Comparison of ENCODE assay signal across 21 cellular contexts in the genomic region with DNA sequence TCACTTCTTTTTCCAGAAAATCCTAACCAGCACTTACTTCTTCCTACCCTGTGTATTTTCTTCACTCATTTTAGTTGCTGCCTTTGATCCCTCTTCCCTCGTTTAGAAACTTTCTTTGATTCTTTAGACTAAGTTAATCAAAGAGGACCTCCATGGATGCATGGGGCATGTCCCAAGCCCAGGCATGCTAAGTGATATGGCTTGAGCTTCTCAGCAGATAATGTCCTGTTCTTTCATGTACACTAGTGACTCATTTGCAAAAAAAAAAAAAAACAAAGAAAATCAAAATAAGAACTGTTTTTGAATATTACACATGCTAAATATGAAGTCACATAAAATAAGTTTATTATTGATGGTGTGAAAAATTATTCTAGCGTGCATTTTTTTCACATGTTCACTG.
DNase-seq lines count a peak whose midpoint lies in the region; ATAC-seq, FAIRE-seq and TF ChIP-seq lines count a peak whose summit lies in the region.
"Had no signal": no experiment of that assay in that cellular context is flagged by ENCODE, and none has a peak within 500 bp of the region (broad histone marks: within the 10 kb centered on the region; RNA-seq: fewer than 3 reads in every experiment).

No MANE protein-coding gene starts in this region.

- H3K9me3 ChIP-seq in OCI-LY7 (ENCODE audit: low read length): no peaks in the 10 kb centered on the region; the same call in 1 of the 2 replicates
- H3K9me3 ChIP-seq: A549; BE2C; BLaER1 treated with 17β-estradiol and CSF1 and Interleukin-3, amounts not matched to agents 10 nM and 100 nM; HAP-1 had no signal

- H3K36me3 ChIP-seq in OCI-LY7 (ENCODE audit: insufficient read depth, low read length): no peaks in the 10 kb centered on the region; the same call in 1 of the 2 replicates
- H3K36me3 ChIP-seq: BE2C; BLaER1 treated with 17β-estradiol and CSF1 and Interleukin-3, amounts not matched to agents 10 nM and 100 nM; HAP-1 had no signal

- peak overlapping the region; percentile 91; the same call in 1 of the 2 replicates for H3K27ac Mint-ChIP-seq in WTC11
- H3K27ac Mint-ChIP-seq: CD14-positive monocyte; CD4-positive, alpha-beta T cell; CD8-positive, alpha-beta memory T cell had no signal

- ATAC-seq in WTC11 (no peak), GM18498 (IDR thresholded peaks at IDR 0.05; ENCODE audit: unreplicated experiment) (no peak)
- ATAC-seq: A549 had no signal

- no TSS peak for BruUV-seq in OCI-LY7 (replicated peaks; lab: Mats Ljungman, UMichigan)

- no peaks in the 10 kb centered on the region for H3K27me3 Mint-ChIP-seq in WTC11 (ENCODE audit: low read depth)
- H3K27me3 Mint-ChIP-seq: CD8-positive, alpha-beta memory T cell had no signal

- peak; percentile 10 for FAIRE-seq in colon (lab: Jason Lieb, UNC)
- FAIRE-seq: A549, D721Med, GM18507 had no signal

- no peaks in the 10 kb centered on the region for H3K9me3 Mint-ChIP-seq in WTC11
- H3K9me3 Mint-ChIP-seq: CD14-positive monocyte; CD4-positive, alpha-beta T cell; CD8-positive, alpha-beta memory T cell had no signal

- CTCF ChIA-PET in OCI-LY7 (lab: Charles Lee; ENCODE audit: unreplicated experiment): interaction anchor here (0.6 to 1.7 kb wide), 2 partner anchors 10 to 135 kb away, joined by 3 to 6 read pairs; no protein-coding TSS in a partner anchor
- CTCF ChIA-PET in WTC11 (lab: Charles Lee): interaction anchor here (0.6 to 1.6 kb wide), 9 partner anchors 16 to 832 kb away, joined by 3 to 11 read pairs (median 5); no protein-coding TSS in a partner anchor

- POLR2A ChIA-PET in OCI-LY7 (lab: Charles Lee) (interaction anchor here (0.6 to 1.0 kb wide), 5 partner anchors 154 to 1000 kb away, joined by 3 to 4 read pairs (median 3); no protein-coding TSS in a partner anchor), WTC11 (lab: Charles Lee) (no interaction called here)

- H3K4me2 ChIP-seq in OCI-LY7 (ENCODE audit: low read length): no peak overlapping the region
- H3K4me2 ChIP-seq: A549; BLaER1 treated with 17β-estradiol and CSF1 and Interleukin-3, amounts not matched to agents 10 nM and 100 nM had no signal

- H2AFZ ChIP-seq in OCI-LY7 (ENCODE audit: low read length): peak overlapping the region; percentile 68; the same call in 1 of the 2 replicates

- DNase-seq in OCI-LY7 (ENCODE audit: low spot score) (no peak), WTC11 (ENCODE audit: low spot score) (no peak), NCI-H146 (lab: John Stamatoyannopoulos, UW) (no peak), NCI-H526 (lab: John Stamatoyannopoulos, UW) (no peak)
- DNase-seq: 8988T; CD4-positive, alpha-beta T cell; CD8-positive, alpha-beta memory T cell; DMS 273 treated with DMSO at 0.1 percent for 48 hours; DMS79; GDM1; GOT3 had no signal

- H3K4me3 ChIP-seq in OCI-LY7 (ENCODE audit: low read depth, low read length, poor library complexity, severe bottlenecking): no peak overlapping the region
- H3K4me3 ChIP-seq: A549; BLaER1 treated with 17β-estradiol and CSF1 and Interleukin-3, amounts not matched to agents 10 nM and 100 nM; GM12878; HAP-1 had no signal

- no peak for TF ChIP-seq CTCF in OCI-LY7 (conservative IDR thresholded peaks at IDR 0.05; ENCODE audit: low read length)
- TF ChIP-seq CTCF in WTC11 (IDR thresholded peaks at IDR 0.05): no peak

- no peaks in the 10 kb centered on the region for H3K36me3 Mint-ChIP-seq in WTC11
- H3K36me3 Mint-ChIP-seq: CD14-positive monocyte; CD8-positive, alpha-beta memory T cell had no signal

- H3K79me2 ChIP-seq in OCI-LY7 (ENCODE audit: insufficient read depth, low read depth, low read length): no peaks in the 10 kb centered on the region

- no peak overlapping the region for H3K27ac ChIP-seq in OCI-LY7 (ENCODE audit: low read depth, low read length, poor library complexity, severe bottlenecking)
- H3K27ac ChIP-seq: A549; BLaER1 treated with 17β-estradiol and CSF1 and Interleukin-3, amounts not matched to agents 10 nM and 100 nM had no signal

- no peaks in the 10 kb centered on the region for H3K9me2 ChIP-seq in OCI-LY7 (ENCODE audit: insufficient read depth, low read length)

- no peaks in the 10 kb centered on the region for H4K20me1 ChIP-seq in OCI-LY7 (ENCODE audit: insufficient read depth, low read length)
- H4K20me1 ChIP-seq: BLaER1 treated with 17β-estradiol and CSF1 and Interleukin-3, amounts not matched to agents 10 nM and 100 nM had no signal

- peaks cover 19% of the 10 kb centered on the region for H3K4me1 ChIP-seq in OCI-LY7 (ENCODE audit: insufficient read depth, low read length, poor library complexity, severe bottlenecking)
- H3K4me1 ChIP-seq: A549; BE2C; BLaER1 treated with 17β-estradiol and CSF1 and Interleukin-3, amounts not matched to agents 10 nM and 100 nM; HAP-1 had no signal

- intact Hi-C loops in OCI-LY7 (cut with micrococcal nuclease; ENCODE audit: unreplicated experiment): loop anchor here (2.0 to 10.0 kb wide), 4 partner anchors 42 to 828 kb away; no protein-coding TSS in a partner anchor

- no peak overlapping the region for H3K4me3 Mint-ChIP-seq in WTC11
- H3K4me3 Mint-ChIP-seq: CD14-positive monocyte; CD4-positive, alpha-beta T cell; CD8-positive, alpha-beta memory T cell had no signal

- H3K4me1 Mint-ChIP-seq in WTC11: no peaks in the 10 kb centered on the region
- H3K4me1 Mint-ChIP-seq: CD14-positive monocyte; CD8-positive, alpha-beta memory T cell had no signal

TF ChIP-seq in WTC11, 78 proteins besides CTCF, POLR2A, EP300 and RAD21:
- TF ChIP-seq, protein P1, sequence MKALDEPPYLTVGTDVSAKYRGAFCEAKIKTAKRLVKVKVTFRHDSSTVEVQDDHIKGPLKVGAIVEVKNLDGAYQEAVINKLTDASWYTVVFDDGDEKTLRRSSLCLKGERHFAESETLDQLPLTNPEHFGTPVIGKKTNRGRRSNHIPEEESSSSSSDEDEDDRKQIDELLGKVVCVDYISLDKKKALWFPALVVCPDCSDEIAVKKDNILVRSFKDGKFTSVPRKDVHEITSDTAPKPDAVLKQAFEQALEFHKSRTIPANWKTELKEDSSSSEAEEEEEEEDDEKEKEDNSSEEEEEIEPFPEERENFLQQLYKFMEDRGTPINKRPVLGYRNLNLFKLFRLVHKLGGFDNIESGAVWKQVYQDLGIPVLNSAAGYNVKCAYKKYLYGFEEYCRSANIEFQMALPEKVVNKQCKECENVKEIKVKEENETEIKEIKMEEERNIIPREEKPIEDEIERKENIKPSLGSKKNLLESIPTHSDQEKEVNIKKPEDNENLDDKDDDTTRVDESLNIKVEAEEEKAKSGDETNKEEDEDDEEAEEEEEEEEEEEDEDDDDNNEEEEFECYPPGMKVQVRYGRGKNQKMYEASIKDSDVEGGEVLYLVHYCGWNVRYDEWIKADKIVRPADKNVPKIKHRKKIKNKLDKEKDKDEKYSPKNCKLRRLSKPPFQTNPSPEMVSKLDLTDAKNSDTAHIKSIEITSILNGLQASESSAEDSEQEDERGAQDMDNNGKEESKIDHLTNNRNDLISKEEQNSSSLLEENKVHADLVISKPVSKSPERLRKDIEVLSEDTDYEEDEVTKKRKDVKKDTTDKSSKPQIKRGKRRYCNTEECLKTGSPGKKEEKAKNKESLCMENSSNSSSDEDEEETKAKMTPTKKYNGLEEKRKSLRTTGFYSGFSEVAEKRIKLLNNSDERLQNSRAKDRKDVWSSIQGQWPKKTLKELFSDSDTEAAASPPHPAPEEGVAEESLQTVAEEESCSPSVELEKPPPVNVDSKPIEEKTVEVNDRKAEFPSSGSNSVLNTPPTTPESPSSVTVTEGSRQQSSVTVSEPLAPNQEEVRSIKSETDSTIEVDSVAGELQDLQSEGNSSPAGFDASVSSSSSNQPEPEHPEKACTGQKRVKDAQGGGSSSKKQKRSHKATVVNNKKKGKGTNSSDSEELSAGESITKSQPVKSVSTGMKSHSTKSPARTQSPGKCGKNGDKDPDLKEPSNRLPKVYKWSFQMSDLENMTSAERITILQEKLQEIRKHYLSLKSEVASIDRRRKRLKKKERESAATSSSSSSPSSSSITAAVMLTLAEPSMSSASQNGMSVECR (CRISPR knock-in tag; IDR thresholded peaks at IDR 0.05; ENCODE audit: borderline replicate concordance): no peak
- TF ChIP-seq JAZF1 (CRISPR knock-in tag; IDR thresholded peaks at IDR 0.05) (no peak), ZNF317 (CRISPR knock-in tag; IDR thresholded peaks at IDR 0.05; ENCODE audit: borderline replicate concordance, low read depth) (no peak), MXD4 (CRISPR knock-in tag; IDR thresholded peaks at IDR 0.05; ENCODE audit: borderline replicate concordance) (no peak), NFYB (CRISPR knock-in tag; conservative IDR thresholded peaks at IDR 0.05; ENCODE audit: low read depth) (no peak)
- TF ChIP-seq, protein P2, sequence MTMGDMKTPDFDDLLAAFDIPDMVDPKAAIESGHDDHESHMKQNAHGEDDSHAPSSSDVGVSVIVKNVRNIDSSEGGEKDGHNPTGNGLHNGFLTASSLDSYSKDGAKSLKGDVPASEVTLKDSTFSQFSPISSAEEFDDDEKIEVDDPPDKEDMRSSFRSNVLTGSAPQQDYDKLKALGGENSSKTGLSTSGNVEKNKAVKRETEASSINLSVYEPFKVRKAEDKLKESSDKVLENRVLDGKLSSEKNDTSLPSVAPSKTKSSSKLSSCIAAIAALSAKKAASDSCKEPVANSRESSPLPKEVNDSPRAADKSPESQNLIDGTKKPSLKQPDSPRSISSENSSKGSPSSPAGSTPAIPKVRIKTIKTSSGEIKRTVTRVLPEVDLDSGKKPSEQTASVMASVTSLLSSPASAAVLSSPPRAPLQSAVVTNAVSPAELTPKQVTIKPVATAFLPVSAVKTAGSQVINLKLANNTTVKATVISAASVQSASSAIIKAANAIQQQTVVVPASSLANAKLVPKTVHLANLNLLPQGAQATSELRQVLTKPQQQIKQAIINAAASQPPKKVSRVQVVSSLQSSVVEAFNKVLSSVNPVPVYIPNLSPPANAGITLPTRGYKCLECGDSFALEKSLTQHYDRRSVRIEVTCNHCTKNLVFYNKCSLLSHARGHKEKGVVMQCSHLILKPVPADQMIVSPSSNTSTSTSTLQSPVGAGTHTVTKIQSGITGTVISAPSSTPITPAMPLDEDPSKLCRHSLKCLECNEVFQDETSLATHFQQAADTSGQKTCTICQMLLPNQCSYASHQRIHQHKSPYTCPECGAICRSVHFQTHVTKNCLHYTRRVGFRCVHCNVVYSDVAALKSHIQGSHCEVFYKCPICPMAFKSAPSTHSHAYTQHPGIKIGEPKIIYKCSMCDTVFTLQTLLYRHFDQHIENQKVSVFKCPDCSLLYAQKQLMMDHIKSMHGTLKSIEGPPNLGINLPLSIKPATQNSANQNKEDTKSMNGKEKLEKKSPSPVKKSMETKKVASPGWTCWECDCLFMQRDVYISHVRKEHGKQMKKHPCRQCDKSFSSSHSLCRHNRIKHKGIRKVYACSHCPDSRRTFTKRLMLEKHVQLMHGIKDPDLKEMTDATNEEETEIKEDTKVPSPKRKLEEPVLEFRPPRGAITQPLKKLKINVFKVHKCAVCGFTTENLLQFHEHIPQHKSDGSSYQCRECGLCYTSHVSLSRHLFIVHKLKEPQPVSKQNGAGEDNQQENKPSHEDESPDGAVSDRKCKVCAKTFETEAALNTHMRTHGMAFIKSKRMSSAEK (CRISPR knock-in tag; IDR thresholded peaks at IDR 0.05; ENCODE audit: borderline replicate concordance): no peak
